In genomic region chr9:90870646-90871326, GRCh38 we compare ENCODE assay signal across 8 cellular contexts.
A peak's percentile ranks its signal among the peaks of the same experiment; 100 is the strongest.
DNase-seq lines count a peak whose midpoint lies in the region; TF ChIP-seq lines count a peak whose summit lies in the region.

No MANE protein-coding gene starts in this region.

- no TSS peak for BruUV-seq in Caco-2 (replicated peaks; lab: Mats Ljungman, UMichigan)

- intact Hi-C loops in Caco-2 (cut with micrococcal nuclease; ENCODE audit: unreplicated experiment) (loop anchor here (5.0 kb wide), 4 partner anchors 98 to 728 kb away; no protein-coding TSS in a partner anchor), spleen (cut with DNase I; ENCODE audit: low total_unique reads) (loop anchor here (5.0 to 10.0 kb wide), 3 partner anchors 646 to 1273 kb away; no protein-coding TSS in a partner anchor)

- TF ChIP-seq POLR2A in spleen (IDR thresholded peaks at IDR 0.05): no peak

- H3K36me3 Mint-ChIP-seq in Caco-2 (ENCODE audit: insufficient read depth, unreplicated experiment) (no peaks in the 10 kb centered on the region), HFFc6 (ENCODE audit: low read depth) (no peaks in the 10 kb centered on the region)

- H3K9me3 Mint-ChIP-seq in Caco-2 (ENCODE audit: unreplicated experiment): no peaks in the 10 kb centered on the region
- H3K9me3 Mint-ChIP-seq in HFFc6: no peaks in the 10 kb centered on the region

- H3K27me3 ChIP-seq in Caco-2 (replicated peaks; ENCODE audit: control insufficient read depth, insufficient read depth, low read length): no peaks in the 10 kb centered on the region
- no peaks in the 10 kb centered on the region for H3K27me3 ChIP-seq in spleen (replicated peaks in 1 of 7)

- H3K27me3 Mint-ChIP-seq in Caco-2 (ENCODE audit: insufficient read depth, unreplicated experiment): no peaks in the 10 kb centered on the region
- peaks cover 8% of the 10 kb centered on the region; the same call in 1 of the 2 replicates for H3K27me3 Mint-ChIP-seq in HFFc6 (ENCODE audit: insufficient read depth)

- H3K4me3 Mint-ChIP-seq in Caco-2 (ENCODE audit: unreplicated experiment) (no peak overlapping the region), HFFc6 (no peak overlapping the region)

- H3K9me3 ChIP-seq in Caco-2: no peaks in the 10 kb centered on the region
- H3K9me3 ChIP-seq in spleen: no peaks in the 10 kb centered on the region

- DNase-seq in Caco-2: peak in 1 of 2 experiments; percentile 18
- peak; percentile 6 for DNase-seq in HFFc6
- DNase-seq in NOMO-1 treated with dmso at 0.1 percent for 144 hours (lab: John Stamatoyannopoulos, UW; ENCODE audit: unreplicated experiment): peak; percentile 0
- peak; percentile 41 for DNase-seq in amniotic epithelial cell (ENCODE audit: low read depth)
- DNase-seq in hepatic stellate cell (ENCODE audit: low spot score): peak; percentile 23
- no peak for DNase-seq in spleen
- no peak for DNase-seq in ecto neural progenitor cell (ENCODE audit: low spot score)
- no peak for DNase-seq in amniotic stem cell (lab: John Stamatoyannopoulos, UW)

- H3K36me3 ChIP-seq in Caco-2 (ENCODE audit: control insufficient read depth, insufficient read depth, low read length) (no peaks in the 10 kb centered on the region), spleen (peaks cover 0 to 80% (median 39%) of the 10 kb centered on the region in 6 donors)

- 14 to 32% (median 23%) methylated on average over 4 of the region's 4 CpGs for WGBS in spleen, 5 donors

- H3K27ac Mint-ChIP-seq in Caco-2 (ENCODE audit: unreplicated experiment): no peak overlapping the region
- H3K27ac Mint-ChIP-seq in HFFc6: no peak overlapping the region

- CTCF ChIA-PET in Caco-2 (lab: Charles Lee): no interaction called here

- no peaks in the 10 kb centered on the region for H3K4me1 Mint-ChIP-seq in Caco-2 (ENCODE audit: low read depth, unreplicated experiment)
- peaks cover 9% of the 10 kb centered on the region for H3K4me1 Mint-ChIP-seq in HFFc6 (ENCODE audit: low read depth)

- POLR2A ChIA-PET in Caco-2 (lab: Charles Lee): no interaction called here

- peak; percentile 56 to 65 for TF ChIP-seq CTCF in Caco-2 (IDR thresholded peaks at IDR 0.05; ENCODE audit: insufficient read depth in 1 of 2, low read depth in 1 of 2, low read length in 1 of 2, severe bottlenecking in 1 of 2, unreplicated experiment in 1 of 2)
- peak; percentile 92 for TF ChIP-seq CTCF in HFFc6 (IDR thresholded peaks at IDR 0.05)
- TF ChIP-seq CTCF in spleen (IDR thresholded peaks at IDR 0.05 in 8 of 11, conservative IDR thresholded peaks at IDR 0.05 in 3 of 11): peak; percentile 48 to 88 (median 79)

- H3K4me1 ChIP-seq in Caco-2 (no peaks in the 10 kb centered on the region), spleen (peaks cover 0 to 34% (median 0%) of the 10 kb centered on the region in 6 donors)

- H3K4me3 ChIP-seq in Caco-2 (ENCODE audit: low read depth, low read length) (no peak overlapping the region), spleen (no peak overlapping the region)

- peak overlapping the region in 2 of 8 donors; percentile 16 to 26 for H3K27ac ChIP-seq in spleen

Comparison
In these comparisons a context has a peak if more than half of its experiments do, and no peak if none do; other contexts are left out.
1. DNase-seq: peak in HFFc6 (single experiment), NOMO-1 treated with dmso at 0.1 percent for 144 hours (single experiment), amniotic epithelial cell (single experiment) and hepatic stellate cell (single experiment); none in spleen (single experiment), ecto neural progenitor cell (single experiment) and amniotic stem cell (single experiment).
2. Peak in every context shown above with its lines, with median percentiles within 50 percentile points of each other: CTCF ChIP-seq.